18 cellular contexts compared by ENCODE assay signal in genomic region chr7:74499835-74500388, GRCh38. TPM values are rescaled to one million over a fixed set of nuclear protein-coding genes. Genes with fewer than 3 reads are reported as not detected.
DNase-seq lines count a peak whose midpoint lies in the region; ATAC-seq and TF ChIP-seq lines count a peak whose summit lies in the region.
"Had no signal": no experiment of that assay in that cellular context is flagged by ENCODE, and none has a peak within 500 bp of the region (broad histone marks: within the 10 kb centered on the region; RNA-seq: fewer than 3 reads in every experiment).

No MANE protein-coding gene starts in this region.

- H3K27me3 ChIP-seq in DOHH2 (ENCODE audit: control insufficient read depth, low read length) (no peaks in the 10 kb centered on the region), neuronal stem cell (ENCODE audit: control insufficient read depth in 3 of 3, insufficient read depth in 3 of 3, low read depth in 1 of 3, low read length in 3 of 3) (no peaks in the 10 kb centered on the region)

- no peak overlapping the region for H3K14ac ChIP-seq in neuronal stem cell (ENCODE audit: low read length)

- H3K9ac ChIP-seq in neuronal stem cell (ENCODE audit: low read depth, low read length, poor library complexity): no peak overlapping the region
- H3K9ac ChIP-seq: KMS-11 had no signal

- ATAC-seq in GM18868 (IDR thresholded peaks at IDR 0.05; ENCODE audit: unreplicated experiment): no peak

- H3K9me3 ChIP-seq in DOHH2 (ENCODE audit: control insufficient read depth, insufficient read depth, low read length) (peaks cover 17% of the 10 kb centered on the region), neuronal stem cell (replicated peaks in 1 of 2; ENCODE audit: control insufficient read depth in 2 of 2, insufficient read depth in 1 of 2, low read depth in 1 of 2, low read length in 2 of 2) (peaks cover 0 to 11% of the 10 kb centered on the region in 2 donors)

- H2BK120ac ChIP-seq in neuronal stem cell (ENCODE audit: low read depth, low read length): peak overlapping the region; percentile 19

- peaks cover 44% of the 10 kb centered on the region for H3F3A ChIP-seq in DOHH2 (ENCODE audit: control insufficient read depth, insufficient read depth)

- H4K8ac ChIP-seq in neuronal stem cell (ENCODE audit: low read depth, low read length): peak overlapping the region; percentile 54

- H3K36me3 Mint-ChIP-seq in activated CD4-positive, alpha-beta memory T cell treated with anti-CD3 and anti-CD28 coated beads for 36 hours: no peaks in the 10 kb centered on the region
- H3K36me3 Mint-ChIP-seq: CD4-positive, CD25-positive, alpha-beta regulatory T cell had no signal

- TF ChIP-seq CTCF in DOHH2 (IDR thresholded peaks at IDR 0.05; ENCODE audit: low read depth, low read length, poor library complexity, severe bottlenecking): no peak
- no peak for TF ChIP-seq CTCF in RWPE1 (conservative IDR thresholded peaks at IDR 0.05; ENCODE audit: low read depth)

- H2AFZ ChIP-seq in neuronal stem cell (ENCODE audit: low read length): no peak overlapping the region

- H3K9me3 Mint-ChIP-seq in activated CD4-positive, alpha-beta memory T cell treated with anti-CD3 and anti-CD28 coated beads for 36 hours: no peaks in the 10 kb centered on the region

- H3K27ac ChIP-seq in DOHH2 (ENCODE audit: low read depth, low read length): peak overlapping the region; percentile 88
- H3K27ac ChIP-seq in RWPE1: peak overlapping the region; percentile 92
- no peak overlapping the region for H3K27ac ChIP-seq in neuronal stem cell (replicated peaks; ENCODE audit: low read length)
- H3K27ac ChIP-seq: KMS-11 had no signal

- H3K4ac ChIP-seq in neuronal stem cell (ENCODE audit: low read length): no peak overlapping the region

- peaks cover 90% of the 10 kb centered on the region for H3K79me2 ChIP-seq in DOHH2 (ENCODE audit: control insufficient read depth, low read length)

- no peak overlapping the region for H2BK5ac ChIP-seq in neuronal stem cell (ENCODE audit: low read length)

- H3K4me3 ChIP-seq in DOHH2 (ENCODE audit: low read length) (peak overlapping the region; percentile 38), neuronal stem cell (ENCODE audit: low read length in 2 of 2) (no peak overlapping the region)

- H3K4me1 Mint-ChIP-seq in activated CD4-positive, alpha-beta memory T cell treated with anti-CD3 and anti-CD28 coated beads for 36 hours (ENCODE audit: low read depth): no peaks in the 10 kb centered on the region
- H3K4me1 Mint-ChIP-seq: CD4-positive, CD25-positive, alpha-beta regulatory T cell had no signal

- intact Hi-C loops in activated CD4-positive, alpha-beta memory T cell treated with anti-CD3 and anti-CD28 coated beads for 36 hours (cut with micrococcal nuclease): no loop called here

- H3K27me3 Mint-ChIP-seq in activated CD4-positive, alpha-beta memory T cell treated with anti-CD3 and anti-CD28 coated beads for 36 hours: no peaks in the 10 kb centered on the region
- H3K27me3 Mint-ChIP-seq: CD4-positive, CD25-positive, alpha-beta regulatory T cell had no signal

- H3K79me1 ChIP-seq in neuronal stem cell (ENCODE audit: low read depth, low read length): peaks cover 29% of the 10 kb centered on the region

- peaks cover 5% of the 10 kb centered on the region; the same call in 1 of the 2 replicates for H4K20me1 ChIP-seq in DOHH2 (ENCODE audit: control insufficient read depth, insufficient read depth, low read depth, low read length)

- no peak overlapping the region for H3K23ac ChIP-seq in neuronal stem cell (ENCODE audit: low read depth, low read length, poor library complexity)

- no peak overlapping the region for H4K91ac ChIP-seq in neuronal stem cell (ENCODE audit: low read depth, low read length, poor library complexity)

- no peak overlapping the region for H3K27ac Mint-ChIP-seq in activated CD4-positive, alpha-beta memory T cell treated with anti-CD3 and anti-CD28 coated beads for 36 hours
- H3K27ac Mint-ChIP-seq: CD4-positive, CD25-positive, alpha-beta regulatory T cell had no signal

- peaks cover 39% of the 10 kb centered on the region for H3K36me3 ChIP-seq in DOHH2 (ENCODE audit: control insufficient read depth, low read length)
- H3K36me3 ChIP-seq in neuronal stem cell (replicated peaks in 1 of 2; ENCODE audit: control insufficient read depth in 2 of 2, insufficient read depth in 2 of 2, low read length in 2 of 2): peaks cover 11 to 13% of the 10 kb centered on the region in 2 donors

- no peak overlapping the region for H3K18ac ChIP-seq in neuronal stem cell (ENCODE audit: low read length)

- WGBS in neuronal stem cell (ENCODE audit: extremely low coverage in 2 of 2, insufficient read length in 2 of 2, insufficient replicate concordance in 1 of 2), 2 donors: no CpG with 5 or more reads among the region's 9 CpGs

- POLR2A ChIA-PET in RWPE1 (lab: Yijun Ruan, JAX; ENCODE audit: low non-redundant PET): no interaction called here
- POLR2A ChIA-PET in activated CD4-positive, alpha-beta memory T cell treated with anti-CD3 and anti-CD28 coated beads for 36 hours (lab: Charles Lee): no interaction called here

- CTCF ChIA-PET in RWPE1 (lab: Yijun Ruan, JAX): no interaction called here
- CTCF ChIA-PET in activated CD4-positive, alpha-beta memory T cell treated with anti-CD3 and anti-CD28 coated beads for 36 hours (lab: Charles Lee): no interaction called here

- H3K9me2 ChIP-seq in DOHH2 (replicated peaks; ENCODE audit: control insufficient read depth, low read length): no peaks in the 10 kb centered on the region

- H2BK12ac ChIP-seq in neuronal stem cell (ENCODE audit: low read length): no peak overlapping the region

- H2BK15ac ChIP-seq in neuronal stem cell (ENCODE audit: low read length): no peak overlapping the region

- H3K4me3 Mint-ChIP-seq in activated CD4-positive, alpha-beta memory T cell treated with anti-CD3 and anti-CD28 coated beads for 36 hours: no peak overlapping the region
- H3K4me3 Mint-ChIP-seq: CD4-positive, CD25-positive, alpha-beta regulatory T cell had no signal

- peak overlapping the region; percentile 66 for H3K4me2 ChIP-seq in DOHH2 (ENCODE audit: low read length)
- H3K4me2 ChIP-seq in neuronal stem cell (ENCODE audit: insufficient read depth, low read length, poor library complexity, severe bottlenecking): no peak overlapping the region
- H3K4me2 ChIP-seq: KMS-11 had no signal

- H3K4me1 ChIP-seq in DOHH2 (ENCODE audit: control insufficient read depth, low read length): peaks cover 77% of the 10 kb centered on the region
- peaks cover 0 to 6% of the 10 kb centered on the region in 2 donors for H3K4me1 ChIP-seq in neuronal stem cell (ENCODE audit: control insufficient read depth in 2 of 2, insufficient read depth in 1 of 2, low read depth in 1 of 2, low read length in 2 of 2)

- no peak overlapping the region for H2AK5ac ChIP-seq in neuronal stem cell (ENCODE audit: low read depth, low read length)

- DNase-seq in NCI-H82 (lab: John Stamatoyannopoulos, UW) (peak; percentile 22), NCI-H82 treated with DMSO at 0.1 percent for 48 hours (lab: John Stamatoyannopoulos, UW; ENCODE audit: unreplicated experiment) (no peak), RWPE1 (ENCODE audit: low spot score) (no peak), neuronal stem cell (ENCODE audit: low spot score) (no peak), RKO (ENCODE audit: low spot score) (no peak)
- DNase-seq in activated CD4-positive, alpha-beta memory T cell treated with anti-CD3 and anti-CD28 coated beads for 36 hours: no peak
- DNase-seq: 8988T; CD4-positive, CD25-positive, alpha-beta regulatory T cell; COR-L47; GF-D8; NCI-H1048; NCI-H1436 treated with DMSO at 0.1 percent for 48 hours; NCI-H2029 treated with DMSO at 0.1 percent for 48 hours; NCI-H2171; NCI-H446 had no signal

RNA-seq across cellular contexts. Expression of gene GTF2IRD1, which starts 46.2 kb away (rescaled TPM):
- polyA plus RNA-seq in neuronal stem cell (2013, experiment 1 of 2): 87.8 TPM
- 87.6 TPM for polyA plus RNA-seq in neuronal stem cell (2013, experiment 2 of 2)
- total RNA-seq in activated CD4-positive, alpha-beta memory T cell treated with anti-CD3 and anti-CD28 coated beads for 36 hours: 1 to 10 TPM; 4.9 to 6.6 TPM
